In the genomic region with DNA sequence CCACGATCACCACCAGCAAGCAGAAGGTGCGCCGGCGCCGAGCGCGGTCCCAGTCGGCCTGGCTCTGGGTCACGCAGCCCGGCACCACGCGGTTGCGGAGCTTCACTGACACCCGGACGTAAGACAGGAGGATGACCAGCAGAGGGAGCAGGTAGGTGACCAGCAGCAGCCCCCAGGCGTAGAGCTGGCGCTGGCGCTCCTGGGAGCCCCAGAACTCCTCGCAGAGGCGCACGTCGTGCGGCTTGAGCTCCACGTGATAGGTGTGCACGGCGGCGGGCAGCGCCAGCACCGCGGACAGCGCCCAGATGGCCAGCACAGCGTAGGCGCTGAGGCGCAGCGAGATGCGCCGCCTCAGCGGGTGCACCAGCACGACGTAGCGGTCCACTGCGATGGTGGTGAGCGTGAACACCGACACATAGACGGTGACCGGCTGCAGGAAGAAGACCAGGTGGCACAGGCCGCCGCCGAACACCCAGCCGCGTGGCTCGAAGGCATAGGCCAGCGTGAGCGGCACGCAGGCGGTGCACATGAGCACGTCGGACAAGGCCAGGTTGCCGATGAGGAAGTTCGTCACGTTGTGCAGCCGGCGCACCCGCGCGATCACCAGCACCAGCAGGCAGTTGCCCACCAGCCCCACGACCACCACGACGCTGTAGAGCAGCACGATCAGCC, we compare ENCODE assay signal across 8 cellular contexts. TPM values are rescaled to one million over a fixed set of nuclear protein-coding genes. Genes with fewer than 3 reads are reported as not detected.
DNase-seq lines count a peak whose midpoint lies in the region; ATAC-seq and TF ChIP-seq lines count a peak whose summit lies in the region.

No MANE protein-coding gene starts in this region.

- WGBS in adrenal gland, 4 donors = 10 to 25% (median 13%) methylated on average over 10 to 70 of the region's 70 CpGs

- no peak for ATAC-seq in GM18519 (IDR thresholded peaks at IDR 0.05; ENCODE audit: low FRiP score, unreplicated experiment)
- no peak for ATAC-seq in HG03095 (IDR thresholded peaks at IDR 0.05; ENCODE audit: unreplicated experiment)

- H3K27me3 ChIP-seq in adrenal gland (peaks cover 53% of the 10 kb centered on the region), iPS-18a (ENCODE audit: control insufficient read depth, insufficient read depth, low read length) (peaks cover 42% of the 10 kb centered on the region)

- no peaks in the 10 kb centered on the region for H3K9me3 ChIP-seq in adrenal gland (replicated peaks in 1 of 3)
- no peaks in the 10 kb centered on the region for H3K9me3 ChIP-seq in iPS-18a (ENCODE audit: control insufficient read depth, low read depth, low read length)

- H3K4me3 ChIP-seq in adrenal gland (no peak overlapping the region), iPS-18a (ENCODE audit: low read length) (peak overlapping the region; percentile 75)

- peak; percentile 12 to 51 (median 28) for DNase-seq in stimulated activated naive CD4-positive, alpha-beta T cell (lab: John Stamatoyannopoulos, UW)
- no peak for DNase-seq in stimulated activated naive CD4-positive, alpha-beta T cell treated with Interleukin-2 at 50 U/mL for 16 hours (lab: John Stamatoyannopoulos, UW)
- DNase-seq in adrenal gland (peak; percentile 51 to 86 (median 67)), NCI-H345 treated with DMSO at 0.1 percent for 48 hours (lab: John Stamatoyannopoulos, UW; ENCODE audit: unreplicated experiment) (no peak)
- DNase-seq in stimulated activated CD4-positive, alpha-beta T cell treated with anti-CD3 and anti-CD28 coated beads, Interleukin-4, amount 100 ng/mL, for 4 hours = peak; percentile 15 to 22

- H3K36me3 ChIP-seq in adrenal gland (replicated peaks in 1 of 2) = no peaks in the 10 kb centered on the region
- no peaks in the 10 kb centered on the region for H3K36me3 ChIP-seq in iPS-18a (ENCODE audit: control insufficient read depth, low read depth, low read length)

- peak in 1 of 2 donors; percentile 10 for TF ChIP-seq POLR2A in adrenal gland (IDR thresholded peaks at IDR 0.05)

- H3K4me1 ChIP-seq in adrenal gland (replicated peaks in 1 of 2) (no peaks in the 10 kb centered on the region), iPS-18a (ENCODE audit: control insufficient read depth, low read depth, low read length) (peaks cover 7% of the 10 kb centered on the region)

- intact Hi-C loops in adrenal gland (cut with DNase I) = no loop called here

- H3K9ac ChIP-seq in iPS-18a (ENCODE audit: low read length) = no peak overlapping the region

- H3K27ac ChIP-seq in adrenal gland (peak overlapping the region in 1 of 5 donors; percentile 17), iPS-18a (ENCODE audit: low read length) (no peak overlapping the region)

- TF ChIP-seq CTCF in adrenal gland (IDR thresholded peaks at IDR 0.05) = peak in 5 of 6 experiments; percentile 16 to 55 (median 35)

RNA-seq across cellular contexts. Expression of a gene that starts 0.9 kb away (rescaled TPM):
- 10 to 100 TPM in 2 of 8 donors, 1 to 10 TPM in 1, under 1 TPM in 2, not detected in 3; 0.13 to 23.3 (median 4.2) TPM for total RNA-seq in adrenal gland
- polyA plus RNA-seq in adrenal gland = 1 to 10 TPM; 1.3 to 3.6 (median 2.7) TPM

Comparison
In these comparisons a context has a peak if more than half of its experiments do, and no peak if none do; other contexts are left out.
1. DNase-seq: peak in stimulated activated naive CD4-positive, alpha-beta T cell (6 of 6), adrenal gland (7 of 7) and stimulated activated CD4-positive, alpha-beta T cell treated with anti-CD3 and anti-CD28 coated beads, Interleukin-4, amount 100 ng/mL, for 4 hours (2 of 2); none in stimulated activated naive CD4-positive, alpha-beta T cell treated with Interleukin-2 at 50 U/mL for 16 hours (single experiment) and NCI-H345 treated with DMSO at 0.1 percent for 48 hours (single experiment).